Comparison of ENCODE assay signal across 16 cellular contexts in the genomic region with DNA sequence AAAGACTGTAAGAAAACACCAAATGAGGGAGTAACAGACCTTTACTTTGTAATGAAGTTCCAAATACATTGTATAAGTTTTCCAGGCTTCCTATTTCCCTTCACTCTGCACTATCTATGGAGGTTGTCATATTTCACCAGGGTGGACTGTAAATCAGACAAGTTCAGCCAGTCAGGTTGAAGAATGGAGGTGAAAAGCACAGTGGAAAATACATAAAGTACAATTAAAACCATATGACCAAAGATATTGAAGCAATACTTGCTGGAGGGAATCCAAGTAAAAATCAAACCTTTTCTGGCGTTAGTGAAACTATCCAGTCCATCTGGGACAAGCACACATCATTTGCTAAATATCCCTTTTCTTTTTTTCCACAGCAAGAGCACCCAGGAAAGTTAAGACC.
DNase-seq lines count a peak whose midpoint lies in the region; ATAC-seq and TF ChIP-seq lines count a peak whose summit lies in the region.
"Had no signal": no experiment of that assay in that cellular context is flagged by ENCODE, and none has a peak within 500 bp of the region (broad histone marks: within the 10 kb centered on the region; RNA-seq: fewer than 3 reads in every experiment).

No MANE protein-coding gene starts in this region.

- H3K27ac ChIP-seq in subcutaneous abdominal adipose tissue (ENCODE audit: low read depth, low read length), result peak overlapping the region; percentile 38
- H3K27ac ChIP-seq: brain microvascular endothelial cell, epithelial cell of prostate had no signal

- H3K36me3 ChIP-seq in subcutaneous abdominal adipose tissue (ENCODE audit: control insufficient read depth in 5 of 5, insufficient read depth in 5 of 5, low read length in 5 of 5), result peaks cover 0 to 5% (median 4%) of the 10 kb centered on the region in 5 donors
- H3K36me3 ChIP-seq: brain microvascular endothelial cell had no signal

- no peaks in the 10 kb centered on the region for H3K27me3 ChIP-seq in subcutaneous abdominal adipose tissue (ENCODE audit: control insufficient read depth in 5 of 5, insufficient read depth in 4 of 5, low read length in 5 of 5)
- H3K27me3 ChIP-seq: brain microvascular endothelial cell had no signal

- no peak for TF ChIP-seq CTCF in astrocyte of the cerebellum (IDR thresholded peaks at IDR 0.05; ENCODE audit: low read depth, low read length, missing control alignments)

- in situ Hi-C loops in astrocyte of the cerebellum (cut with HindIII; ENCODE audit: low sequenced_read_pairs), result no loop called here

- peak overlapping the region in 1 of 5 donors; percentile 42 for H3K9ac ChIP-seq in subcutaneous abdominal adipose tissue (ENCODE audit: low read length in 5 of 5)

- DNase-seq in GM03348 (ENCODE audit: low spot score) (peak; percentile 29), astrocyte of the cerebellum (ENCODE audit: low read depth) (no peak), iris pigment epithelial cell (ENCODE audit: low read depth) (peak; percentile 43), DMS79 (lab: John Stamatoyannopoulos, UW) (no peak), medulla oblongata (ENCODE audit: extremely low spot score) (no peak)
- DNase-seq: activated CD4-positive, alpha-beta T cell treated with anti-CD3 and anti-CD28 coated beads for 4 hours; brain microvascular endothelial cell; CD4-positive, CD25-positive, alpha-beta regulatory T cell; islet precursor cell; Kasumi-1; NCI-H2029 treated with DMSO at 0.1 percent for 48 hours had no signal

- H3K4me3 ChIP-seq in astrocyte of the cerebellum (ENCODE audit: low read depth, low read length), result peak overlapping the region; percentile 27
- peak overlapping the region; percentile 33 to 95 (median 73) for H3K4me3 ChIP-seq in subcutaneous abdominal adipose tissue (ENCODE audit: low read depth in 1 of 5, low read length in 5 of 5)

- peaks cover 0 to 57% (median 52%) of the 10 kb centered on the region in 5 donors for H3K4me1 ChIP-seq in subcutaneous abdominal adipose tissue (ENCODE audit: control insufficient read depth in 5 of 5, insufficient read depth in 5 of 5, low read length in 5 of 5)

- ATAC-seq in GM18498 (IDR thresholded peaks at IDR 0.05; ENCODE audit: unreplicated experiment) (no peak), HG03439 (IDR thresholded peaks at IDR 0.05; ENCODE audit: unreplicated experiment) (no peak)
- ATAC-seq: natural killer cell treated with Interleukin-12 subunit alpha and Interleukin-12 subunit beta and Interleukin-15 and Interleukin-18, amount 100 ng/mL, for 72 hours had no signal

- H3K9me3 ChIP-seq in subcutaneous abdominal adipose tissue (ENCODE audit: control insufficient read depth in 5 of 5, low read length in 5 of 5), result no peaks in the 10 kb centered on the region

Comparison
In these comparisons a context has a peak if more than half of its experiments do, and no peak if none do; other contexts are left out.
1. DNase-seq: peak in GM03348 (single experiment) and iris pigment epithelial cell (single experiment); none in astrocyte of the cerebellum (single experiment), DMS79 (single experiment) and medulla oblongata (single experiment).